Comparison of ENCODE assay signal across 22 cellular contexts in genomic region chr3:57927166-57927565, GRCh38.
DNase-seq lines count a peak whose midpoint lies in the region; ATAC-seq, FAIRE-seq and TF ChIP-seq lines count a peak whose summit lies in the region.
"Had no signal": no experiment of that assay in that cellular context is flagged by ENCODE, and none has a peak within 500 bp of the region (broad histone marks: within the 10 kb centered on the region; RNA-seq: fewer than 3 reads in every experiment).

No MANE protein-coding gene starts in this region.

- DNase-seq in GM12891 (ENCODE audit: insufficient read length, low spot score) (no peak), adipocyte (ENCODE audit: low read depth) (no peak), left ventricle myocardium superior (no peak), thoracic aorta (ENCODE audit: low spot score) (no peak)
- DNase-seq in activated naive CD4-positive, alpha-beta T cell (lab: John Stamatoyannopoulos, UW), result no peak
- DNase-seq: AML-193; CD4-positive, alpha-beta T cell; H9; NCI-H1048; NCI-H1417; NCI-H1694; NCI-H2029 treated with DMSO at 0.1 percent for 48 hours; NCI-H2227 treated with DMSO at 0.1 percent for 48 hours; NCI-H526 treated with DMSO at 0.1 percent for 48 hours; RPMI8226; SHP77 treated with DMSO at 0.1 percent for 48 hours had no signal

- TF ChIP-seq POLR2A in GM12891 (IDR thresholded peaks at IDR 0.05; ENCODE audit: low read depth, low read length), result no peak

- no peaks in the 10 kb centered on the region for H3K9me3 ChIP-seq in adipocyte (ENCODE audit: control insufficient read depth, low read length)
- no peaks in the 10 kb centered on the region for H3K9me3 ChIP-seq in thoracic aorta
- H3K9me3 ChIP-seq: A549; BLaER1 treated with 17β-estradiol and CSF1 and Interleukin-3, amounts not matched to agents 10 nM and 100 nM had no signal

- H3K4me3 ChIP-seq in adipocyte (ENCODE audit: low read length), result no peak overlapping the region
- H3K4me3 ChIP-seq in thoracic aorta, result no peak overlapping the region
- H3K4me3 ChIP-seq: A549; BLaER1 treated with 17β-estradiol and CSF1 and Interleukin-3, amounts not matched to agents 10 nM and 100 nM; GM23338 had no signal

- H3K4me1 ChIP-seq in adipocyte (ENCODE audit: control insufficient read depth, insufficient read depth, low read length), result peaks cover 71% of the 10 kb centered on the region
- H3K4me1 ChIP-seq in thoracic aorta (ENCODE audit: control insufficient read depth in 1 of 2, low read depth in 2 of 2), result peaks cover 29 to 63% of the 10 kb centered on the region in 2 donors
- H3K4me1 ChIP-seq: BLaER1 treated with 17β-estradiol and CSF1 and Interleukin-3, amounts not matched to agents 10 nM and 100 nM had no signal

- peaks cover 5% of the 10 kb centered on the region for H3K36me3 ChIP-seq in adipocyte (ENCODE audit: control insufficient read depth, insufficient read depth, low read length, severe bottlenecking)
- H3K36me3 ChIP-seq in thoracic aorta, result peaks cover 23% of the 10 kb centered on the region

- H3K27me3 ChIP-seq in adipocyte (replicated peaks; ENCODE audit: control insufficient read depth, insufficient read depth, low read length) (no peaks in the 10 kb centered on the region), thoracic aorta (replicated peaks; ENCODE audit: insufficient read depth) (no peaks in the 10 kb centered on the region)
- H3K27me3 ChIP-seq: BLaER1 treated with 17β-estradiol and CSF1 and Interleukin-3, amounts not matched to agents 10 nM and 100 nM had no signal

- intact Hi-C loops in left ventricle myocardium superior (cut with micrococcal nuclease), result no loop called here

- H3K9ac ChIP-seq in adipocyte (ENCODE audit: low read length), result peak overlapping the region; percentile 77
- H3K9ac ChIP-seq: BLaER1 treated with 17β-estradiol and CSF1 and Interleukin-3, amounts not matched to agents 10 nM and 100 nM had no signal

- ATAC-seq in left ventricle myocardium superior (peak; percentile 63), thoracic aorta (ENCODE audit: insufficient number of reproducible peaks, low FRiP score, low read depth) (no peak), HG03097 (IDR thresholded peaks at IDR 0.05; ENCODE audit: low FRiP score, unreplicated experiment) (no peak), HG03521 (IDR thresholded peaks at IDR 0.05; ENCODE audit: unreplicated experiment) (no peak)
- ATAC-seq: A549, GM23338 had no signal

- TF ChIP-seq CTCF in thoracic aorta (IDR thresholded peaks at IDR 0.05), result no peak

- H3K27ac ChIP-seq in thoracic aorta, result peak overlapping the region; percentile 42 to 49
- H3K27ac ChIP-seq: A549; BLaER1 treated with 17β-estradiol and CSF1 and Interleukin-3, amounts not matched to agents 10 nM and 100 nM had no signal

- FAIRE-seq in GM12891 (lab: Jason Lieb, UNC), result peak; percentile 43
- FAIRE-seq: A549, D721Med had no signal

TF ChIP-seq in GM12891, 5 proteins besides CTCF, POLR2A, EP300 and RAD21:
- TF ChIP-seq PAX5 (IDR thresholded peaks at IDR 0.05; ENCODE audit: insufficient read depth, low read length, severe bottlenecking) (no peak), SPI1 (IDR thresholded peaks at IDR 0.05; ENCODE audit: low read depth, low read length) (no peak), POLR2AphosphoS5 (IDR thresholded peaks at IDR 0.05; ENCODE audit: low read depth, low read length) (no peak), POU2F2 (IDR thresholded peaks at IDR 0.05; ENCODE audit: low read depth, low read length) (no peak), TAF1 (IDR thresholded peaks at IDR 0.05; ENCODE audit: low read depth, low read length) (no peak)
